21 cellular contexts compared by ENCODE assay signal in genomic region chr7:19026888-19027287, GRCh38.
DNase-seq lines count a peak whose midpoint lies in the region; ATAC-seq and TF ChIP-seq lines count a peak whose summit lies in the region.
"Had no signal": no experiment of that assay in that cellular context is flagged by ENCODE, and none has a peak within 500 bp of the region (broad histone marks: within the 10 kb centered on the region; RNA-seq: fewer than 3 reads in every experiment).

No MANE protein-coding gene starts in this region.

- TF ChIP-seq CTCF in RWPE2 (IDR thresholded peaks at IDR 0.05; ENCODE audit: poor library complexity, severe bottlenecking) (no peak), osteoblast (IDR thresholded peaks at IDR 0.05; ENCODE audit: extremely low read depth, low read depth, low read length) (no peak)

- H3K79me2 ChIP-seq in osteoblast (ENCODE audit: insufficient read depth, low read length): no peaks in the 10 kb centered on the region

- H2AFZ ChIP-seq in osteoblast (ENCODE audit: low read length): no peak overlapping the region

- ATAC-seq in RWPE2 (ENCODE audit: low read depth) (peak; percentile 87), GM18505 (IDR thresholded peaks at IDR 0.05; ENCODE audit: unreplicated experiment) (no peak)
- ATAC-seq: activated CD8-positive, alpha-beta T cell treated with anti-CD3 and anti-CD28 coated beads, Interleukin-2, amount 10 ng/mL, durations not matched to agents 7 days and 5 days; activated T-cell treated with anti-CD3 and anti-CD28 coated beads, Interleukin-2, amount 50 U/mL, for 4 hours; body of pancreas; CD8-positive, alpha-beta T cell; left lobe of liver; stimulated activated effector memory CD8-positive, alpha-beta T cell treated with anti-CD3 and anti-CD28 coated beads, Interleukin-12 subunit alpha, Interleukin-12 subunit beta, amount 100 ng/mL, for 72 hours had no signal

- H3K4me3 ChIP-seq in RWPE2 (ENCODE audit: severe bottlenecking) (no peak overlapping the region), osteoblast (ENCODE audit: insufficient read depth, low read length) (no peak overlapping the region)
- H3K4me3 ChIP-seq: body of pancreas, right atrium auricular region had no signal

- DNase-seq in GM03348 (ENCODE audit: low spot score) (peak; percentile 35), RWPE2 (ENCODE audit: low spot score) (no peak), epithelial cell of prostate (ENCODE audit: low read depth, low spot score) (no peak), osteoblast (ENCODE audit: insufficient read length, low spot score, missing footprints) (no peak), SW 1271 (lab: John Stamatoyannopoulos, UW) (no peak), DMS153 (lab: John Stamatoyannopoulos, UW) (no peak)
- DNase-seq in central memory CD4-positive, alpha-beta T cell: no peak
- DNase-seq: activated B cell treated with CpG ODN at 0.5 μM for 24 hours; activated CD8-positive, alpha-beta T cell treated with anti-CD3 and anti-CD28 coated beads, Interleukin-2, amount 10 ng/mL, durations not matched to agents 7 days and 5 days; activated naive CD4-positive, alpha-beta T cell treated with anti-CD3 and anti-CD28 coated beads, Interleukin-2, amount 50 U/mL, for 16 hours; activated T-cell treated with anti-CD3 and anti-CD28 coated beads, Interleukin-2, amount 50 U/mL, for 4 hours; body of pancreas; CD8-positive, alpha-beta T cell; cortex of kidney; NCI-H1092 treated with DMSO at 0.1 percent for 48 hours; NCI-H524 treated with DMSO at 0.1 percent for 48 hours; SIG-M5 had no signal

- H4K20me1 ChIP-seq in osteoblast (ENCODE audit: insufficient read depth, low read length): no peaks in the 10 kb centered on the region

- no peaks in the 10 kb centered on the region for H3K9me3 ChIP-seq in RWPE2 (ENCODE audit: severe bottlenecking)
- no peaks in the 10 kb centered on the region for H3K9me3 ChIP-seq in osteoblast (ENCODE audit: low read depth, low read length)
- H3K9me3 ChIP-seq: body of pancreas, right atrium auricular region had no signal

- H3K36me3 ChIP-seq in RWPE2 (ENCODE audit: low read depth) (no peaks in the 10 kb centered on the region), osteoblast (ENCODE audit: insufficient read depth, low read length) (no peaks in the 10 kb centered on the region)
- H3K36me3 ChIP-seq: right atrium auricular region had no signal

- H3K27ac ChIP-seq in RWPE2 (ENCODE audit: poor library complexity, severe bottlenecking) (peak overlapping the region; percentile 14), epithelial cell of prostate (peak overlapping the region; percentile 28), osteoblast (ENCODE audit: low read depth, low read length) (peak overlapping the region; percentile 4)
- H3K27ac ChIP-seq: body of pancreas, right atrium auricular region had no signal

- H3K4me1 ChIP-seq in RWPE2 (ENCODE audit: insufficient read depth, poor library complexity, severe bottlenecking): peaks cover 19% of the 10 kb centered on the region
- H3K4me1 ChIP-seq in osteoblast (ENCODE audit: insufficient read depth, low read length): peaks cover 40% of the 10 kb centered on the region
- H3K4me1 ChIP-seq: body of pancreas, right atrium auricular region had no signal

- H3K27me3 ChIP-seq in RWPE2 (ENCODE audit: insufficient read depth, poor library complexity, severe bottlenecking) (no peaks in the 10 kb centered on the region), osteoblast (ENCODE audit: insufficient read depth, low read length) (no peaks in the 10 kb centered on the region)
- H3K27me3 ChIP-seq: body of pancreas, right atrium auricular region had no signal

- TF ChIP-seq POLR2A in GM18505 (IDR thresholded peaks at IDR 0.05; ENCODE audit: borderline replicate concordance, extremely low read depth, insufficient read depth, insufficient read length): no peak

- peak overlapping the region; percentile 27 for H3K4me2 ChIP-seq in osteoblast (ENCODE audit: insufficient read depth, low read length)
